10 cellular contexts compared by ENCODE assay signal in genomic region chr4:13980317-13980716, GRCh38.
DNase-seq lines count a peak whose midpoint lies in the region; ATAC-seq, FAIRE-seq and TF ChIP-seq lines count a peak whose summit lies in the region.
"Had no signal": no experiment of that assay in that cellular context is flagged by ENCODE, and none has a peak within 500 bp of the region (broad histone marks: within the 10 kb centered on the region; RNA-seq: fewer than 3 reads in every experiment).

No MANE protein-coding gene starts in this region.

- peak; percentile 84 for DNase-seq in Daoy (ENCODE audit: low read depth)
- DNase-seq in SK-MEL-5 (ENCODE audit: low read depth, low spot score): peak; percentile 98
- DNase-seq in islet precursor cell: peak; percentile 71
- no peak for DNase-seq in NCI-H2029 (lab: John Stamatoyannopoulos, UW)
- DNase-seq in type B pancreatic cell (ENCODE audit: extremely low spot score, unreplicated experiment): no peak
- no peak for DNase-seq in NOMO-1 treated with dmso at 0.1 percent for 144 hours (lab: John Stamatoyannopoulos, UW; ENCODE audit: unreplicated experiment)
- no peak for DNase-seq in GM19239 (ENCODE audit: insufficient read length, low spot score)
- DNase-seq: activated naive CD8-positive, alpha-beta T cell treated with anti-CD3 and anti-CD28 coated beads, Interleukin-2, amount 10 ng/mL, durations not matched to agents 7 days and 5 days; SHP77 treated with DMSO at 0.1 percent for 48 hours had no signal

- in situ Hi-C loops in SK-MEL-5 (cut with HindIII; ENCODE audit: low pct_unique_long_range_greater_than_20kb, low sequenced_read_pairs): no loop called here

- no peaks in the 10 kb centered on the region for H3K9me3 Mint-ChIP-seq in type B pancreatic cell

- no peak overlapping the region for H3K27ac Mint-ChIP-seq in type B pancreatic cell
- H3K27ac Mint-ChIP-seq: activated naive CD8-positive, alpha-beta T cell treated with anti-CD3 and anti-CD28 coated beads, Interleukin-2, amount 10 ng/mL, durations not matched to agents 7 days and 5 days had no signal

- no peak for TF ChIP-seq CTCF in type B pancreatic cell (conservative IDR thresholded peaks at IDR 0.05)

- H3K4me1 Mint-ChIP-seq in type B pancreatic cell (ENCODE audit: unreplicated experiment): no peaks in the 10 kb centered on the region

- no peaks in the 10 kb centered on the region for H3K36me3 Mint-ChIP-seq in type B pancreatic cell
- H3K36me3 Mint-ChIP-seq: activated naive CD8-positive, alpha-beta T cell treated with anti-CD3 and anti-CD28 coated beads, Interleukin-2, amount 10 ng/mL, durations not matched to agents 7 days and 5 days had no signal

- FAIRE-seq in GM19239 (lab: Jason Lieb, UNC): no peak

- no peak overlapping the region for H3K4me3 Mint-ChIP-seq in type B pancreatic cell
- H3K4me3 Mint-ChIP-seq: activated naive CD8-positive, alpha-beta T cell treated with anti-CD3 and anti-CD28 coated beads, Interleukin-2, amount 10 ng/mL, durations not matched to agents 7 days and 5 days had no signal

- ATAC-seq in HG02759 (IDR thresholded peaks at IDR 0.05; ENCODE audit: unreplicated experiment): peak; percentile 86

- H3K27me3 Mint-ChIP-seq in type B pancreatic cell: peaks cover 3% of the 10 kb centered on the region

Comparison
In these comparisons a context has a peak if more than half of its experiments do, and no peak if none do; other contexts are left out.
1. DNase-seq: peak in Daoy (single experiment), SK-MEL-5 (single experiment) and islet precursor cell (single experiment); none in NCI-H2029 (single experiment), type B pancreatic cell (single experiment), NOMO-1 treated with dmso at 0.1 percent for 144 hours (single experiment) and GM19239 (single experiment).